In the genomic region with DNA sequence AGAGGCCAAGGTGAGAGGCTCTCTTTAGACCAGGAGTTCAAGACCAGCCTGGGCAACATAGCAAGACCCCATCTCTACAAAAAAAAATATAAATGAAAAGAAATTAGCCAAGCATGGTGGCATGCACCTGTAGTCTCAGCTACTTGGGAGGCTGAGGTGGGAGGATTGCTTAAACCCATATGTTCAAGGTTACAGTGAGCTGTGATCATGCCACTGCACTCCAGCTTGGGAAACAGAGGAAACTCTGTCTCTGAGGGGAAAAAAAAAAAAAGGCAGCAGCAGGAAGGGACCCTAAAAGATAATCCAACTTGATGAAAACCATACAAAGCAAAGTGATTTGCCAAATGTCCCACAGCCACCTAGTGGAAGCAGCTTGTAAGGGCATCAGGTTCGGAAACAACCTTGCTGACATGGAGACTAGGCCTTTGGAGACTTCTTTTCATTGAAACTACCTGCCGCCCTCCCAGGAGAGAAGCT, we compare ENCODE assay signal across 8 cellular contexts. TPM values are rescaled to one million over a fixed set of nuclear protein-coding genes. Genes with fewer than 3 reads are reported as not detected.
DNase-seq lines count a peak whose midpoint lies in the region; ATAC-seq, FAIRE-seq and TF ChIP-seq lines count a peak whose summit lies in the region.

No MANE protein-coding gene starts in this region.

- peak in 1 of 2 experiments; percentile 57; a peak in 3 of 4 replicates for TF ChIP-seq RAD21 in K562 (CRISPR knock-in tag; conservative IDR thresholded peaks at IDR 0.05 in 1 of 2, IDR thresholded peaks at IDR 0.05 in 1 of 2)

- no peak overlapping the region for H3K4me2 ChIP-seq in K562 (ENCODE audit: insufficient read depth, low read length)

- H3K4me1 Mint-ChIP-seq in T-helper 17 cell: peaks cover 14% of the 10 kb centered on the region
- H3K4me1 Mint-ChIP-seq in stimulated activated memory B cell treated with anti-CD40 and anti-IgM and Interleukin-4, amounts not matched to agents 10 μg/mL and 1 μg/mL and 100 μg/mL, for 72 hours: no peaks in the 10 kb centered on the region

- FAIRE-seq in K562 (lab: Jason Lieb, UNC): peak; percentile 91

- no peaks in the 10 kb centered on the region for H3K27me3 Mint-ChIP-seq in T-helper 17 cell
- H3K27me3 Mint-ChIP-seq in stimulated activated memory B cell treated with anti-CD40 and anti-IgM and Interleukin-4, amounts not matched to agents 10 μg/mL and 1 μg/mL and 100 μg/mL, for 72 hours: no peaks in the 10 kb centered on the region

- in situ Hi-C loops in K562 (cut with MboI): no loop called here

- 60 to 84% (median 67%) methylated on average over 2 of the region's 2 CpGs for WGBS in heart left ventricle, 4 donors
- WGBS in HUES64: 49% methylated on average over 2 of the region's 2 CpGs
- WGBS in K562 (ENCODE audit: insufficient coverage, low coverage, missing lambda C conversion rate): 16% methylated on average over 2 of the region's 2 CpGs

- H3K9me3 ChIP-seq in heart left ventricle (no peaks in the 10 kb centered on the region), HUES64 (ENCODE audit: insufficient read depth, low read depth, low read length) (no peaks in the 10 kb centered on the region), T-helper 17 cell (ENCODE audit: control insufficient read depth, low read length, poor library complexity, severe bottlenecking) (no peaks in the 10 kb centered on the region), K562 (replicated peaks; ENCODE audit: control insufficient read depth, insufficient read depth, low read depth, low read length) (no peaks in the 10 kb centered on the region)

- TF ChIP-seq CTCF in heart left ventricle (IDR thresholded peaks at IDR 0.05): peak; percentile 41 to 69 (median 52)
- peak; percentile 74 to 82 (median 80) for TF ChIP-seq CTCF in K562 (IDR thresholded peaks at IDR 0.05 in 2 of 3, conservative IDR thresholded peaks at IDR 0.05 in 1 of 3; ENCODE audit: insufficient read depth in 2 of 3, low read depth in 1 of 3, low read length in 3 of 3)

- H3K36me3 ChIP-seq in heart left ventricle: peaks cover 0 to 97% (median 79%) of the 10 kb centered on the region in 9 donors
- H3K36me3 ChIP-seq in HUES64 (ENCODE audit: insufficient read depth, low read length): peaks cover 53% of the 10 kb centered on the region
- peaks cover 42% of the 10 kb centered on the region for H3K36me3 ChIP-seq in K562 (ENCODE audit: control insufficient read depth, insufficient read depth, low read length)

- no peak for TF ChIP-seq EP300 in K562 (IDR thresholded peaks at IDR 0.05; ENCODE audit: low read length)

- peak overlapping the region; percentile 43 for H3K4me3 Mint-ChIP-seq in T-helper 17 cell
- H3K4me3 Mint-ChIP-seq in stimulated activated memory B cell treated with anti-CD40 and anti-IgM and Interleukin-4, amounts not matched to agents 10 μg/mL and 1 μg/mL and 100 μg/mL, for 72 hours: no peak overlapping the region

- 0 out of 2 replicates have a peak overlapping the region, but pooled peaks have one; percentile 50 for H2AFZ ChIP-seq in K562 (ENCODE audit: low read depth, low read length)

- BruUV-seq in K562 (replicated peaks; lab: Mats Ljungman, UMichigan): no TSS peak

- H3K27ac ChIP-seq in heart left ventricle: no peak overlapping the region
- peak overlapping the region; percentile 9; the same call in 1 of the 2 replicates for H3K27ac ChIP-seq in HUES64 (ENCODE audit: low read depth, low read length)
- no peak overlapping the region for H3K27ac ChIP-seq in K562 (ENCODE audit: extremely low read depth, low read depth, low read length)

- ATAC-seq in heart left ventricle (peak in 2 of 4 donors; percentile 45 to 56), T-helper 17 cell (peak; percentile 83), K562 (peak; percentile 80), HG03135 (IDR thresholded peaks at IDR 0.05; ENCODE audit: unreplicated experiment) (no peak)
- ATAC-seq in stimulated activated memory B cell treated with anti-CD40 and anti-IgM and Interleukin-4, amounts not matched to agents 10 μg/mL and 1 μg/mL and 100 μg/mL, for 72 hours: peak; percentile 48

- H3K9me1 ChIP-seq in K562 (ENCODE audit: control insufficient read depth, insufficient read depth, low read length): no peaks in the 10 kb centered on the region

- intact Hi-C loops in heart left ventricle (cut with DNase I): loop anchor here in 3 of 10 donors (5.0 to 10.0 kb wide), 3 partner anchors 46 to 136 kb away; no protein-coding TSS in a partner anchor
- intact Hi-C loops in cardiac septum (cut with DNase I): no loop called here
- intact Hi-C loops in K562 (cut with micrococcal nuclease): loop anchor here (2.0 to 5.0 kb wide), 2 partner anchors 136 to 549 kb away; no protein-coding TSS in a partner anchor

- DNase-seq in heart left ventricle (no peak), cardiac septum (ENCODE audit: low spot score) (no peak), T-helper 17 cell (peak in 2 of 3 donors; percentile 18 to 22), K562 (ENCODE audit: extremely low read depth in 1 of 4, low spot score in 3 of 4) (peak; percentile 56 to 73 (median 56)), left kidney (ENCODE audit: low read depth, low spot score) (peak; percentile 72)

- H3K36me3 Mint-ChIP-seq in T-helper 17 cell (ENCODE audit: low read depth): peaks cover 3% of the 10 kb centered on the region
- H3K36me3 Mint-ChIP-seq in stimulated activated memory B cell treated with anti-CD40 and anti-IgM and Interleukin-4, amounts not matched to agents 10 μg/mL and 1 μg/mL and 100 μg/mL, for 72 hours: peaks cover 45% of the 10 kb centered on the region

- H3K4me1 ChIP-seq in heart left ventricle (no peaks in the 10 kb centered on the region), HUES64 (ENCODE audit: insufficient read depth, low read length) (no peaks in the 10 kb centered on the region), K562 (replicated peaks in 1 of 2; ENCODE audit: control insufficient read depth in 2 of 2, insufficient read depth in 2 of 2, low read length in 2 of 2) (no peaks in the 10 kb centered on the region)

- CTCF ChIA-PET in K562 (lab: Yijun Ruan, JAX; ENCODE audit: low intra/inter-chr PET ratio): interaction anchor here (0.6 kb wide), 3 partner anchors 19 to 560 kb away, joined by 3 to 4 read pairs (median 3); no protein-coding TSS in a partner anchor

- H3K9ac ChIP-seq in HUES64 (ENCODE audit: low read depth, low read length) (no peak overlapping the region), K562 (ENCODE audit: insufficient read depth in 1 of 2, low read depth in 2 of 2, low read length in 2 of 2) (no peak overlapping the region)

- H3K9me3 Mint-ChIP-seq in stimulated activated memory B cell treated with anti-CD40 and anti-IgM and Interleukin-4, amounts not matched to agents 10 μg/mL and 1 μg/mL and 100 μg/mL, for 72 hours: no peaks in the 10 kb centered on the region

- H4K20me1 ChIP-seq in K562 (replicated peaks; ENCODE audit: control insufficient read depth, insufficient read depth, low read length): no peaks in the 10 kb centered on the region

- no peak overlapping the region for H3K4me3 ChIP-seq in heart left ventricle
- no peak overlapping the region for H3K4me3 ChIP-seq in HUES64 (ENCODE audit: low read length)
- no peak overlapping the region for H3K4me3 ChIP-seq in K562

- no peak for TF ChIP-seq POLR2A in heart left ventricle (IDR thresholded peaks at IDR 0.05)
- TF ChIP-seq POLR2A in K562 (conservative IDR thresholded peaks at IDR 0.05): no peak

- no peaks in the 10 kb centered on the region for H3K27me3 ChIP-seq in heart left ventricle
- H3K27me3 ChIP-seq in HUES64 (ENCODE audit: insufficient read depth, low read length): no peaks in the 10 kb centered on the region
- H3K27me3 ChIP-seq in K562 (ENCODE audit: control insufficient read depth in 2 of 2, insufficient read depth in 2 of 2, low read length in 2 of 2): no peaks in the 10 kb centered on the region

- H3K79me2 ChIP-seq in K562 (ENCODE audit: control insufficient read depth, insufficient read depth, low read length): no peaks in the 10 kb centered on the region

- H3K27ac Mint-ChIP-seq in T-helper 17 cell: peak overlapping the region; percentile 34
- H3K27ac Mint-ChIP-seq in stimulated activated memory B cell treated with anti-CD40 and anti-IgM and Interleukin-4, amounts not matched to agents 10 μg/mL and 1 μg/mL and 100 μg/mL, for 72 hours: no peak overlapping the region

- POLR2A ChIA-PET in K562 (lab: Yijun Ruan, JAX): interaction anchor here (1.0 to 7.9 kb wide), 6 partner anchors 9 to 45 kb away, joined by 3 to 104 read pairs (median 9); partner anchors contain the start of genes HNRNPH3 and PBLD

RNA-seq across cellular contexts. Expression of gene PBLD, which starts 15.6 kb away (rescaled TPM):
- total RNA-seq in heart left ventricle (1 to 10 TPM; 2.1 to 9.4 (median 6.2) TPM), cardiac septum (6.9 TPM), T-helper 17 cell (1 to 10 TPM; 1.9 TPM), K562 (2014; rRNA removed) (1.7 and 2.6 TPM in 2 replicates), K562 (2014; rRNA removed; fragmentation: Illumina TruSeq; extraction: Trizol) (4.3 and 4.8 TPM in 2 replicates), K562 (2015; rRNA removed; fragmentation: Illumina TruSeq; extraction: Trizol) (2.0 and 2.7 TPM in 2 replicates), K562 (2021) (2.2 and 2.5 TPM in 2 replicates)
- polyA plus RNA-seq in heart left ventricle (1 to 10 TPM; 1.4 to 1.7 TPM), K562 (2011; rRNA removed) (1.2 and 1.8 TPM in 2 replicates), K562 (2014; fragmentation: Illumina TruSeq; extraction: Trizol) (2.8 and 3.3 TPM in 2 replicates), K562 (2014; fragmentation: Nextera tagmentation; extraction: Ambion mirVana) (1 to 10 TPM; 1.7 to 2.1 TPM), K562 (2014; rRNA removed) (2.7 and 2.9 TPM in 2 replicates)
- polyA plus RNA-seq in HUES64 (2013, experiment 1 of 2): 1.3 TPM
- 1.6 TPM for polyA plus RNA-seq in HUES64 (2013, experiment 2 of 2)
- 3.8 and 5.0 TPM in 2 replicates for total RNA-seq in K562 (2011; cell fraction: chromatin; rRNA removed; ENCODE audit: low replicate concordance)
- 1.8 and 2.3 TPM in 2 replicates for total RNA-seq in K562 (2011; cell fraction: nucleolus; rRNA removed)
- total RNA-seq in K562 (2011; cell fraction: nucleoplasm; rRNA removed): 4.3 and 9.5 TPM in 2 replicates
- 0.22 and 0.68 TPM in 2 replicates for polyA plus RNA-seq in K562 (2011; cell fraction: cytosol; rRNA removed)
- 2.0 and 2.1 TPM in 2 replicates for polyA plus RNA-seq in K562 (2011; cell fraction: nucleus; rRNA removed)
- polyA plus RNA-seq in K562 (2012): 2.0 and 3.0 TPM in 2 replicates
- polyA minus RNA-seq in K562 (2011; rRNA and poly(A)+ RNA removed): 0.53 and 0.81 TPM in 2 replicates
- 0.76 TPM in 1 of 2 replicates, not detected in the other for polyA minus RNA-seq in K562 (2011; cell fraction: cytosol; rRNA and poly(A)+ RNA removed)
- polyA minus RNA-seq in K562 (2011; cell fraction: nucleus; rRNA and poly(A)+ RNA removed): 0.94 and 1.7 TPM in 2 replicates

RNA-seq across cellular contexts. Expression of gene HNRNPH3, which starts 16.4 kb away (rescaled TPM):
- 100 to 1,000 TPM in 2 of 9 donors, 10 to 100 TPM in 7; 23.7 to 130 (median 83.1) TPM for total RNA-seq in heart left ventricle
- 100 to 1,000 TPM in 1 of 2 donors, 10 to 100 TPM in 1; 91.7 to 140 TPM for polyA plus RNA-seq in heart left ventricle
- 110 TPM for total RNA-seq in cardiac septum
- polyA plus RNA-seq in HUES64 (2013, experiment 1 of 2): 226 TPM
- 250 TPM for polyA plus RNA-seq in HUES64 (2013, experiment 2 of 2)
- total RNA-seq in T-helper 17 cell: 100 to 1,000 TPM; 165 to 180 TPM
- 62.9 and 248 TPM in 2 replicates for total RNA-seq in K562 (2011; cell fraction: chromatin; rRNA removed; ENCODE audit: low replicate concordance)
- total RNA-seq in K562 (2011; cell fraction: nucleolus; rRNA removed): 23.0 and 31.5 TPM in 2 replicates
- total RNA-seq in K562 (2011; cell fraction: nucleoplasm; rRNA removed): 90.9 and 129 TPM in 2 replicates
- total RNA-seq in K562 (2014; rRNA removed): 68.9 and 88.0 TPM in 2 replicates
- 52.8 and 72.3 TPM in 2 replicates for total RNA-seq in K562 (2014; rRNA removed; fragmentation: Illumina TruSeq; extraction: Trizol)
- 60.8 and 61.5 TPM in 2 replicates for total RNA-seq in K562 (2015; rRNA removed; fragmentation: Illumina TruSeq; extraction: Trizol)
- total RNA-seq in K562 (2021): 162 and 170 TPM in 2 replicates
- polyA plus RNA-seq in K562 (2011; rRNA removed): 97.5 and 152 TPM in 2 replicates
- polyA plus RNA-seq in K562 (2011; cell fraction: cytosol; rRNA removed): 24.1 and 54.7 TPM in 2 replicates
- 65.4 and 82.8 TPM in 2 replicates for polyA plus RNA-seq in K562 (2011; cell fraction: nucleus; rRNA removed)
- 163 and 412 TPM in 2 replicates for polyA plus RNA-seq in K562 (2012)
- polyA plus RNA-seq in K562 (2014; fragmentation: Illumina TruSeq; extraction: Trizol): 468 and 562 TPM in 2 replicates
- 100 to 1,000 TPM; 129 to 208 TPM for polyA plus RNA-seq in K562 (2014; fragmentation: Nextera tagmentation; extraction: Ambion mirVana)
- polyA plus RNA-seq in K562 (2014; rRNA removed): 371 and 431 TPM in 2 replicates
- 225 and 315 TPM in 2 replicates for polyA minus RNA-seq in K562 (2011; rRNA and poly(A)+ RNA removed)
- polyA minus RNA-seq in K562 (2011; cell fraction: cytosol; rRNA and poly(A)+ RNA removed): 50.4 and 63.2 TPM in 2 replicates
- polyA minus RNA-seq in K562 (2011; cell fraction: nucleus; rRNA and poly(A)+ RNA removed): 58.3 and 78.0 TPM in 2 replicates

RNA-seq across cellular contexts. Expression of gene RUFY2, which starts 58.8 kb away (rescaled TPM):
- total RNA-seq in heart left ventricle: 10 to 100 TPM in 2 of 9 donors, 1 to 10 TPM in 7; 5.6 to 11.8 (median 8.9) TPM
- polyA plus RNA-seq in heart left ventricle: 1 to 10 TPM; 3.2 to 4.6 TPM
- total RNA-seq in cardiac septum: 12.0 TPM
- 5.8 TPM for polyA plus RNA-seq in HUES64 (2013, experiment 1 of 2)
- 8.6 TPM for polyA plus RNA-seq in HUES64 (2013, experiment 2 of 2)
- 10 to 100 TPM; 12.2 to 13.6 TPM for total RNA-seq in T-helper 17 cell
- total RNA-seq in K562 (2011; cell fraction: chromatin; rRNA removed; ENCODE audit: low replicate concordance): 59.1 and 171 TPM in 2 replicates
- 30.0 and 35.0 TPM in 2 replicates for total RNA-seq in K562 (2011; cell fraction: nucleolus; rRNA removed)
- total RNA-seq in K562 (2011; cell fraction: nucleoplasm; rRNA removed): 64.8 and 100 TPM in 2 replicates
- 9.7 and 15.6 TPM in 2 replicates for total RNA-seq in K562 (2014; rRNA removed)
- total RNA-seq in K562 (2014; rRNA removed; fragmentation: Illumina TruSeq; extraction: Trizol): 20.1 and 21.4 TPM in 2 replicates
- total RNA-seq in K562 (2015; rRNA removed; fragmentation: Illumina TruSeq; extraction: Trizol): 18.8 and 19.3 TPM in 2 replicates
- total RNA-seq in K562 (2021): 12.6 and 12.8 TPM in 2 replicates
- 12.9 and 13.7 TPM in 2 replicates for polyA plus RNA-seq in K562 (2011; rRNA removed)
- polyA plus RNA-seq in K562 (2011; cell fraction: cytosol; rRNA removed): 1.8 and 4.6 TPM in 2 replicates
- 17.8 and 21.6 TPM in 2 replicates for polyA plus RNA-seq in K562 (2011; cell fraction: nucleus; rRNA removed)
- polyA plus RNA-seq in K562 (2012): 6.3 and 9.6 TPM in 2 replicates
- 10.4 and 12.4 TPM in 2 replicates for polyA plus RNA-seq in K562 (2014; fragmentation: Illumina TruSeq; extraction: Trizol)
- 1 to 10 TPM; 3.7 to 4.5 TPM for polyA plus RNA-seq in K562 (2014; fragmentation: Nextera tagmentation; extraction: Ambion mirVana)
- 11.2 and 14.0 TPM in 2 replicates for polyA plus RNA-seq in K562 (2014; rRNA removed)
- 27.9 and 29.2 TPM in 2 replicates for polyA minus RNA-seq in K562 (2011; rRNA and poly(A)+ RNA removed)
- polyA minus RNA-seq in K562 (2011; cell fraction: cytosol; rRNA and poly(A)+ RNA removed): 4.1 and 9.7 TPM in 2 replicates
- polyA minus RNA-seq in K562 (2011; cell fraction: nucleus; rRNA and poly(A)+ RNA removed): 30.6 and 44.4 TPM in 2 replicates

Comparison
In these comparisons a context has a peak if more than half of its experiments do, and no peak if none do; other contexts are left out.
1. DNase-seq: peak in T-helper 17 cell (2 of 3), K562 (4 of 4) and left kidney (single experiment); none in heart left ventricle (0 of 5) and cardiac septum (single experiment).